ENCODE assay signal across 22 cellular contexts in genomic region chr17:74096456-74096855, GRCh38.
"Had no signal": no experiment of that assay in that cellular context is flagged by ENCODE, and none has a peak within 500 bp of the region (broad histone marks: within the 10 kb centered on the region; RNA-seq: fewer than 3 reads in every experiment).

No MANE protein-coding gene starts in this region.

- H3K4me3 ChIP-seq: dorsolateral prefrontal cortex, gastrocnemius medialis, heart left ventricle, hepatocyte, lung, pancreas, right atrium auricular region, smooth muscle cell, stomach, thyroid gland, upper lobe of left lung, uterus had no signal

- H3K36me3 ChIP-seq: gastrocnemius medialis, heart left ventricle, neutrophil, pancreas, right atrium auricular region, stomach, thyroid gland, upper lobe of left lung, uterus had no signal

- H3K9me3 ChIP-seq: gastrocnemius medialis, neutrophil, pancreas, thyroid gland, uterus had no signal

- FAIRE-seq: colon, kidney, pancreas had no signal

- H3K27ac ChIP-seq: epithelial cell of prostate, gastrocnemius medialis, heart left ventricle, hepatocyte, neutrophil, pancreas, right atrium auricular region, stomach, thyroid gland, upper lobe of left lung, uterus had no signal

- H3K4me1 ChIP-seq: gastrocnemius medialis, heart left ventricle, pancreas, right atrium auricular region, stomach, thyroid gland, upper lobe of left lung, uterus had no signal

- H3K27me3 ChIP-seq: dorsolateral prefrontal cortex, hepatocyte, pancreas, right atrium auricular region, thyroid gland, upper lobe of left lung, uterus had no signal

- DNase-seq: effector CD4-positive, alpha-beta T cell; foreskin fibroblast; gastrocnemius medialis; heart left ventricle; kidney; natural killer cell; pancreas; stimulated activated CD4-positive, alpha-beta T cell treated with anti-CD3 and anti-CD28 coated beads, Interleukin-2, amount 100 ng/mL, for 24 hours; stimulated activated CD4-positive, alpha-beta T cell treated with anti-CD3 and anti-CD28 coated beads, Interleukin-4, amount 100 ng/mL, for 24 hours; stimulated activated naive CD4-positive, alpha-beta T cell treated with Interleukin-2 at 50 U/mL for 16 hours; stomach; thyroid gland; upper lobe of left lung; uterus had no signal
